Comparison of ENCODE assay signal across 15 cellular contexts in the genomic region with DNA sequence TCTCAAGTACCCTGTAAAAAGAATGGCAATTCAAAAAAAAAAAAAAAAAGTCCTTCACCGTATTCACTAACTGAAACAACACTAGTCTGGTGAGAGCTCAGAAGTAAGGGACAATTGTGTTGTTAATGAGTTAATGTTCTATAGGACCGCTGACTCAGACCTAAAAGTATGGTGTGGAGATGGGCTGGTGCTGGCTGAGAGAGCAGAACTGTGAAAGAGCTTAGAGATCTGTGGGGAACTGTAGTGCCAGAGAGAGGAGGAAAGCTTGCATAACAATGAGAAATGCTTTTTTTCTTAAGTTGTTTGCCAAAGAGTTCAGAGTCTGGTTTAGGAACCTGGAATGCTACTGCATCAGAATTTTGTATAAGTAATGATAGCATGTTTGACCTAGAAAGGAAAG.
DNase-seq lines count a peak whose midpoint lies in the region; ATAC-seq and TF ChIP-seq lines count a peak whose summit lies in the region.
"Had no signal": no experiment of that assay in that cellular context is flagged by ENCODE, and none has a peak within 500 bp of the region (broad histone marks: within the 10 kb centered on the region; RNA-seq: fewer than 3 reads in every experiment).

No MANE protein-coding gene starts in this region.

- 27% methylated on average over 2 of the region's 2 CpGs for WGBS in mammary epithelial cell (ENCODE audit: low coverage, missing lambda C conversion rate)
- WGBS in transverse colon (ENCODE audit: low coverage in 1 of 2), 2 donors: 30% methylated on average over 2 of the region's 2 CpGs; no CpG with 5 or more reads in 1 of the 2 donors

- H3K4me1 ChIP-seq in mammary epithelial cell (ENCODE audit: insufficient read depth, low read length): no peaks in the 10 kb centered on the region
- H3K4me1 ChIP-seq in transverse colon: no peaks in the 10 kb centered on the region
- H3K4me1 ChIP-seq: Peyer's patch had no signal

- H3K79me2 ChIP-seq in mammary epithelial cell (ENCODE audit: insufficient read depth, low read length): no peaks in the 10 kb centered on the region

- in situ Hi-C loops in mammary epithelial cell (cut with MboI; ENCODE audit: low sequenced_read_pairs in 2 of 2) (no loop called here), transverse colon (cut with MboI; ENCODE audit: low pct_ligation_motif_present in 1 of 4, low pct_unique_long_range_greater_than_20kb in 1 of 4, low sequenced_read_pairs in 3 of 4) (no loop called here)

- H3K4me3 ChIP-seq in mammary epithelial cell (replicated peaks in 1 of 3; ENCODE audit: insufficient read depth in 1 of 3, low read depth in 2 of 3, low read length in 3 of 3) (no peak overlapping the region), transverse colon (no peak overlapping the region)
- H3K4me3 ChIP-seq: Peyer's patch had no signal

- TF ChIP-seq EP300 in transverse colon (IDR thresholded peaks at IDR 0.05; ENCODE audit: low read depth): no peak

- CTCF ChIA-PET in MCF 10A (lab: Yijun Ruan, JAX): interaction anchor here (0.7 to 1.6 kb wide), 2 partner anchors 28 to 797 kb away, joined by 4 to 5 read pairs; no protein-coding TSS in a partner anchor
- CTCF ChIA-PET in mammary epithelial cell (lab: Charles Lee; ENCODE audit: low non-redundant PET): no interaction called here

- no peak for TF ChIP-seq POLR2A in transverse colon (IDR thresholded peaks at IDR 0.05)

- DNase-seq in MCF 10A (ENCODE audit: unreplicated experiment): peak; percentile 1
- no peak for DNase-seq in mammary epithelial cell
- peak; percentile 22 for DNase-seq in M059J (ENCODE audit: low read depth)
- DNase-seq in glomerular visceral epithelial cell (ENCODE audit: extremely low spot score): peak; percentile 63
- DNase-seq in cerebellum (ENCODE audit: low spot score): no peak
- DNase-seq in CD14-positive monocyte (ENCODE audit: low spot score): no peak
- DNase-seq in transverse colon: no peak
- DNase-seq: activated CD4-positive, CD25-positive, alpha-beta regulatory T cell; central memory CD4-positive, alpha-beta T cell; NCI-H69; Peyer's patch; stimulated activated naive CD4-positive, alpha-beta T cell had no signal

- H3K4me3 Mint-ChIP-seq in MCF 10A (ENCODE audit: unreplicated experiment) (no peak overlapping the region), CD14-positive monocyte (no peak overlapping the region)
- H3K4me3 Mint-ChIP-seq: activated naive CD4-positive, alpha-beta T cell treated with anti-CD3 and anti-CD28 coated beads, Interleukin-2, amount 50 U/mL, for 24 hours; memory B cell had no signal

- H3K27ac ChIP-seq in mammary epithelial cell (ENCODE audit: insufficient read depth, low read depth, low read length): no peak overlapping the region
- H3K27ac ChIP-seq in transverse colon: no peak overlapping the region
- H3K27ac ChIP-seq: Peyer's patch had no signal

- H3K36me3 ChIP-seq in mammary epithelial cell (ENCODE audit: insufficient read depth, low read length): no peaks in the 10 kb centered on the region
- no peaks in the 10 kb centered on the region for H3K36me3 ChIP-seq in transverse colon
- H3K36me3 ChIP-seq: Peyer's patch had no signal

- H2AFZ ChIP-seq in mammary epithelial cell (ENCODE audit: low read depth, low read length): no peak overlapping the region

- intact Hi-C loops in MCF 10A (cut with micrococcal nuclease): no loop called here
- intact Hi-C loops in mammary epithelial cell (cut with micrococcal nuclease): no loop called here
- intact Hi-C loops in CD14-positive monocyte (cut with micrococcal nuclease): no loop called here
- intact Hi-C loops in transverse colon (cut with DNase I; ENCODE audit: low total_unique reads): no loop called here

- H3K4me1 Mint-ChIP-seq in MCF 10A (ENCODE audit: insufficient read depth, unreplicated experiment): peaks cover 4% of the 10 kb centered on the region
- no peaks in the 10 kb centered on the region for H3K4me1 Mint-ChIP-seq in CD14-positive monocyte
- H3K4me1 Mint-ChIP-seq: activated naive CD4-positive, alpha-beta T cell treated with anti-CD3 and anti-CD28 coated beads, Interleukin-2, amount 50 U/mL, for 24 hours; memory B cell had no signal

- H3K4me2 ChIP-seq in mammary epithelial cell (ENCODE audit: insufficient read depth, low read depth, low read length): no peak overlapping the region

- no peak overlapping the region for H3K9ac ChIP-seq in mammary epithelial cell (ENCODE audit: insufficient read depth, low read length)

- H3K36me3 Mint-ChIP-seq in MCF 10A (ENCODE audit: insufficient read depth, unreplicated experiment): no peaks in the 10 kb centered on the region
- no peaks in the 10 kb centered on the region for H3K36me3 Mint-ChIP-seq in CD14-positive monocyte
- H3K36me3 Mint-ChIP-seq: activated naive CD4-positive, alpha-beta T cell treated with anti-CD3 and anti-CD28 coated beads, Interleukin-2, amount 50 U/mL, for 24 hours; memory B cell had no signal

- H3K27me3 Mint-ChIP-seq in MCF 10A (ENCODE audit: insufficient read depth, unreplicated experiment): peaks cover 70% of the 10 kb centered on the region
- H3K27me3 Mint-ChIP-seq in CD14-positive monocyte (ENCODE audit: low read depth in 3 of 3): peaks cover 0 to 5% (median 2%) of the 10 kb centered on the region in 3 donors
- H3K27me3 Mint-ChIP-seq: memory B cell had no signal

- H3K27ac Mint-ChIP-seq in MCF 10A (ENCODE audit: low read depth, unreplicated experiment): no peak overlapping the region
- H3K27ac Mint-ChIP-seq in CD14-positive monocyte: no peak overlapping the region
- H3K27ac Mint-ChIP-seq: activated naive CD4-positive, alpha-beta T cell treated with anti-CD3 and anti-CD28 coated beads, Interleukin-2, amount 50 U/mL, for 24 hours; memory B cell had no signal

- peaks cover 4% of the 10 kb centered on the region for H3K9me3 ChIP-seq in mammary epithelial cell (replicated peaks; ENCODE audit: insufficient read depth, low read length)
- H3K9me3 ChIP-seq in transverse colon: no peaks in the 10 kb centered on the region
- H3K9me3 ChIP-seq: Peyer's patch had no signal

- H4K20me1 ChIP-seq in mammary epithelial cell (ENCODE audit: insufficient read depth, low read length): no peaks in the 10 kb centered on the region

- dilution Hi-C loops in mammary epithelial cell (cut with HindIII; ENCODE audit: low sequenced_read_pairs): no loop called here

- H3K9me3 Mint-ChIP-seq in MCF 10A (ENCODE audit: unreplicated experiment) (no peaks in the 10 kb centered on the region), CD14-positive monocyte (peaks cover 0 to 4% (median 0%) of the 10 kb centered on the region in 7 donors)
- H3K9me3 Mint-ChIP-seq: activated naive CD4-positive, alpha-beta T cell treated with anti-CD3 and anti-CD28 coated beads, Interleukin-2, amount 50 U/mL, for 24 hours; memory B cell had no signal

- POLR2A ChIA-PET in MCF 10A (lab: Yijun Ruan, JAX): interaction anchor here (0.6 kb wide), 1 partner anchor 749 kb away, joined by 3 read pairs; no protein-coding TSS in a partner anchor

- ATAC-seq in GM19463 (IDR thresholded peaks at IDR 0.05; ENCODE audit: unreplicated experiment): no peak

- no peaks in the 10 kb centered on the region for H3K27me3 ChIP-seq in mammary epithelial cell (ENCODE audit: insufficient read depth, low read length)
- no peaks in the 10 kb centered on the region for H3K27me3 ChIP-seq in transverse colon
- H3K27me3 ChIP-seq: Peyer's patch had no signal

- TF ChIP-seq CTCF in MCF 10A (IDR thresholded peaks at IDR 0.05; ENCODE audit: unreplicated experiment): no peak
- TF ChIP-seq CTCF in mammary epithelial cell (conservative IDR thresholded peaks at IDR 0.05 in 1 of 2, IDR thresholded peaks at IDR 0.05 in 1 of 2; ENCODE audit: extremely low read depth in 1 of 2, insufficient read depth in 1 of 2, low read depth in 1 of 2, low read length in 2 of 2): no peak
- no peak for TF ChIP-seq CTCF in CD14-positive monocyte (IDR thresholded peaks at IDR 0.05)
- TF ChIP-seq CTCF in transverse colon (IDR thresholded peaks at IDR 0.05): no peak

- BruUV-seq in MCF 10A (replicated peaks; lab: Mats Ljungman, UMichigan) (no TSS peak), mammary epithelial cell (replicated peaks; lab: Mats Ljungman, UMichigan) (no TSS peak)

Comparison
In these comparisons a context has a peak if more than half of its experiments do, and no peak if none do; other contexts are left out.
1. DNase-seq: peak in MCF 10A (single experiment), M059J (single experiment) and glomerular visceral epithelial cell (single experiment); none in mammary epithelial cell (single experiment), cerebellum (single experiment), CD14-positive monocyte (single experiment) and transverse colon (single experiment).